In the genomic region with DNA sequence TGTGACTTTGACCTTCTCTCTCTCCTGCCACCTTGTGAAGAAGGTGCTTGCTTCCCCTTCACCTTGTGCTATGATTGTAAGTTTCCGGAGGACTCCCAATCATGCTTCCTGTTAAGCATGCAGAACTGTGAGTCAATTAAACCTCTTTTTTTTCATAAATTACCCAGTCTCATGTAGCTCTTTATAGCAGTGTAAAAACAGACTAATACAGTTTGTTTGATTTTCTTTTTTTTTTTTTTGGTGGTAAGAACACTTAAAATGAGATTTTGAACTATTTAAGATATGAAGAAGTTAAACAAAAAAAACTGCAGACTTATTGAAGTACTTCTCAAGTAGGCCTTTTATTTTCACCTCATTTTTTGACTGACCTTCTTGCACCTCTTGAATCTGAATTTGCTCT, we compare ENCODE assay signal across 29 cellular contexts.
"Had no signal": no experiment of that assay in that cellular context is flagged by ENCODE, and none has a peak within 500 bp of the region (broad histone marks: within the 10 kb centered on the region; RNA-seq: fewer than 3 reads in every experiment).

No MANE protein-coding gene starts in this region.

- H3K4me3 ChIP-seq: ovary, psoas muscle, right lobe of liver, sigmoid colon, stomach, thoracic aorta, thyroid gland, tibial nerve, upper lobe of right lung, uterus had no signal

- H3K9me3 Mint-ChIP-seq: nephron progenitor cell; neural crest cell; stimulated activated naive B cell treated with anti-CD40 and anti-IgM and Interleukin-4, amounts not matched to agents 10 μg/mL and 1 μg/mL and 100 μg/mL, for 72 hours; stimulated activated naive CD8-positive, alpha-beta T cell treated with anti-CD3 and anti-CD28 coated beads, Interleukin-15, Interleukin-2, amounts not matched to agents 100 ng/mL and 50 ng/mL, for 24 hours had no signal

- H3K4me3 Mint-ChIP-seq: naive thymus-derived CD8-positive, alpha-beta T cell; natural killer cell treated with Interleukin-12 subunit alpha and Interleukin-12 subunit beta and Interleukin-15 and Interleukin-18, amount 100 ng/mL, for 72 hours; nephron progenitor cell; neural crest cell; stimulated activated effector memory CD8-positive, alpha-beta T cell treated with anti-CD3 and anti-CD28 coated beads, Interleukin-12 subunit alpha, Interleukin-12 subunit beta, amount 100 ng/mL, for 72 hours; stimulated activated naive B cell treated with anti-CD40 and anti-IgM and Interleukin-4, amounts not matched to agents 10 μg/mL and 1 μg/mL and 100 μg/mL, for 72 hours; stimulated activated naive CD8-positive, alpha-beta T cell treated with anti-CD3 and anti-CD28 coated beads, Interleukin-15, Interleukin-2, amounts not matched to agents 100 ng/mL and 50 ng/mL, for 24 hours had no signal

- ATAC-seq: naive thymus-derived CD8-positive, alpha-beta T cell; natural killer cell treated with Interleukin-12 subunit alpha and Interleukin-12 subunit beta and Interleukin-15 and Interleukin-18, amount 100 ng/mL, for 72 hours; psoas muscle; right cardiac atrium; right lobe of liver; stimulated activated effector memory CD8-positive, alpha-beta T cell treated with anti-CD3 and anti-CD28 coated beads, Interleukin-12 subunit alpha, Interleukin-12 subunit beta, amount 100 ng/mL, for 72 hours; stimulated activated naive B cell treated with anti-CD40 and anti-IgM and Interleukin-4, amounts not matched to agents 10 μg/mL and 1 μg/mL and 100 μg/mL, for 72 hours; upper lobe of right lung had no signal

- H3K27ac ChIP-seq: ovary, parathyroid adenoma, psoas muscle, right lobe of liver, sigmoid colon, stomach, thoracic aorta, thyroid gland, tibial nerve, upper lobe of right lung, uterus had no signal

- H3K36me3 Mint-ChIP-seq: naive thymus-derived CD8-positive, alpha-beta T cell; natural killer cell treated with Interleukin-12 subunit alpha and Interleukin-12 subunit beta and Interleukin-15 and Interleukin-18, amount 100 ng/mL, for 72 hours; stimulated activated effector memory CD8-positive, alpha-beta T cell treated with anti-CD3 and anti-CD28 coated beads, Interleukin-12 subunit alpha, Interleukin-12 subunit beta, amount 100 ng/mL, for 72 hours; stimulated activated naive B cell treated with anti-CD40 and anti-IgM and Interleukin-4, amounts not matched to agents 10 μg/mL and 1 μg/mL and 100 μg/mL, for 72 hours had no signal

- H3K27me3 Mint-ChIP-seq: naive thymus-derived CD8-positive, alpha-beta T cell; natural killer cell treated with Interleukin-12 subunit alpha and Interleukin-12 subunit beta and Interleukin-15 and Interleukin-18, amount 100 ng/mL, for 72 hours; progenitor cell of endocrine pancreas; stimulated activated naive B cell treated with anti-CD40 and anti-IgM and Interleukin-4, amounts not matched to agents 10 μg/mL and 1 μg/mL and 100 μg/mL, for 72 hours; stimulated activated naive CD8-positive, alpha-beta T cell treated with anti-CD3 and anti-CD28 coated beads, Interleukin-15, Interleukin-2, amounts not matched to agents 100 ng/mL and 50 ng/mL, for 24 hours had no signal

- H3K27ac Mint-ChIP-seq: naive thymus-derived CD8-positive, alpha-beta T cell; natural killer cell treated with Interleukin-12 subunit alpha and Interleukin-12 subunit beta and Interleukin-15 and Interleukin-18, amount 100 ng/mL, for 72 hours; nephron progenitor cell; progenitor cell of endocrine pancreas; stimulated activated effector memory CD8-positive, alpha-beta T cell treated with anti-CD3 and anti-CD28 coated beads, Interleukin-12 subunit alpha, Interleukin-12 subunit beta, amount 100 ng/mL, for 72 hours; stimulated activated naive B cell treated with anti-CD40 and anti-IgM and Interleukin-4, amounts not matched to agents 10 μg/mL and 1 μg/mL and 100 μg/mL, for 72 hours; stimulated activated naive CD8-positive, alpha-beta T cell treated with anti-CD3 and anti-CD28 coated beads, Interleukin-15, Interleukin-2, amounts not matched to agents 100 ng/mL and 50 ng/mL, for 24 hours had no signal

- H3K27me3 ChIP-seq: ovary, right lobe of liver, sigmoid colon, stomach, thyroid gland, tibial nerve, upper lobe of right lung, uterus had no signal

- DNase-seq: naive thymus-derived CD8-positive, alpha-beta T cell; nephron progenitor cell; occipital lobe; ovary; posterior cingulate gyrus; psoas muscle; right cardiac atrium; right lobe of liver; sigmoid colon; small intestine; stimulated activated CD4-positive, alpha-beta T cell treated with anti-CD3 and anti-CD28 coated beads, Interleukin-15, amount 100 ng/mL, for 24 hours; stimulated activated CD4-positive, alpha-beta T cell treated with anti-CD3 and anti-CD28 coated beads, Interleukin-2, amount 100 ng/mL, for 24 hours; stimulated activated CD4-positive, alpha-beta T cell treated with anti-CD3 and anti-CD28 coated beads, Interleukin-2, amount 100 ng/mL, for 48 hours; stimulated activated CD4-positive, alpha-beta T cell treated with anti-CD3 and anti-CD28 coated beads, Interleukin-4, amount 100 ng/mL, for 24 hours; stimulated activated naive B cell treated with anti-CD40 and anti-IgM and Interleukin-4, amounts not matched to agents 10 μg/mL and 1 μg/mL and 100 μg/mL, for 72 hours; stimulated activated naive CD4-positive, alpha-beta T cell treated with Interleukin-2 at 50 U/mL for 16 hours; stomach; thyroid gland; trophoblast cell; upper lobe of right lung; uterus had no signal

- H3K9me3 ChIP-seq: ovary, psoas muscle, right lobe of liver, sigmoid colon, stomach, thoracic aorta, thyroid gland, tibial nerve, upper lobe of right lung, uterus had no signal

- H3K4me1 ChIP-seq: parathyroid adenoma, psoas muscle, right lobe of liver, sigmoid colon, stomach, thyroid gland, tibial nerve, upper lobe of right lung, uterus had no signal

- H3K4me1 Mint-ChIP-seq: naive thymus-derived CD8-positive, alpha-beta T cell; nephron progenitor cell; stimulated activated effector memory CD8-positive, alpha-beta T cell treated with anti-CD3 and anti-CD28 coated beads, Interleukin-12 subunit alpha, Interleukin-12 subunit beta, amount 100 ng/mL, for 72 hours; stimulated activated naive B cell treated with anti-CD40 and anti-IgM and Interleukin-4, amounts not matched to agents 10 μg/mL and 1 μg/mL and 100 μg/mL, for 72 hours had no signal

- H3K36me3 ChIP-seq: ovary, right lobe of liver, sigmoid colon, stomach, thoracic aorta, thyroid gland, tibial nerve, upper lobe of right lung, uterus had no signal
